In genomic region chr21:42475526-42476492, GRCh38 we compare ENCODE assay signal across 19 cellular contexts. TPM values are rescaled to one million over a fixed set of nuclear protein-coding genes. Genes with fewer than 3 reads are reported as not detected.
"Had no signal": no experiment of that assay in that cellular context is flagged by ENCODE, and none has a peak within 500 bp of the region (broad histone marks: within the 10 kb centered on the region; RNA-seq: fewer than 3 reads in every experiment).

No MANE protein-coding gene starts in this region.

- H3K9me3 ChIP-seq: esophagus squamous epithelium, heart right ventricle, lower lobe of right lung had no signal

- H3K27me3 Mint-ChIP-seq: activated naive CD8-positive, alpha-beta T cell; stimulated activated naive CD8-positive, alpha-beta T cell treated with anti-CD3 and anti-CD28 coated beads, Interleukin-15, amount 100 ng/mL, for 72 hours had no signal

- ATAC-seq: activated CD4-positive, alpha-beta T cell treated with anti-CD3 and anti-CD28 coated beads for 36 hours; lower lobe of right lung; WTC11 had no signal

- H3K27me3 ChIP-seq: esophagus squamous epithelium had no signal

- DNase-seq: activated CD4-positive, alpha-beta memory T cell treated with anti-CD3 and anti-CD28 coated beads for 36 hours; activated CD4-positive, alpha-beta T cell treated with anti-CD3 and anti-CD28 coated beads for 36 hours; cerebellar nuclear complex; effector CD4-positive, alpha-beta T cell; esophagus squamous epithelium; heart right ventricle; lower lobe of right lung; nucleus accumbens; posterior cingulate gyrus; stimulated activated CD4-positive, alpha-beta T cell treated with anti-CD3 and anti-CD28 coated beads, Interleukin-12 subunit alpha, Interleukin-12 subunit beta, amount 100 ng/mL, for 4 hours; stimulated activated CD4-positive, alpha-beta T cell treated with anti-CD3 and anti-CD28 coated beads, Interleukin-1b, Interleukin-23, amount 100 ng/mL, for 48 hours; trophoblast cell had no signal

- H3K4me3 Mint-ChIP-seq: activated CD4-positive, alpha-beta memory T cell treated with anti-CD3 and anti-CD28 coated beads for 36 hours; activated CD4-positive, alpha-beta T cell treated with anti-CD3 and anti-CD28 coated beads for 36 hours; activated naive CD8-positive, alpha-beta T cell; activated T-helper 1 cell treated with anti-CD3 and anti-CD28 coated beads, Interleukin-12 subunit alpha, Interleukin-12 subunit beta, Interleukin-2, Interleukin-4 antibody, amounts not matched to agents 30 ng/mL and 10 ng/mL and 1 ng/mL, durations not matched to agents 14 hours and 24 hours and 36 hours; mesothelial cell of epicardium; nephron; stimulated activated naive CD8-positive, alpha-beta T cell treated with anti-CD3 and anti-CD28 coated beads, Interleukin-15, amount 100 ng/mL, for 72 hours; WTC11 had no signal

- H3K36me3 Mint-ChIP-seq: activated CD4-positive, alpha-beta memory T cell treated with anti-CD3 and anti-CD28 coated beads for 36 hours; activated naive CD8-positive, alpha-beta T cell; mesothelial cell of epicardium; WTC11 had no signal

- H3K36me3 ChIP-seq: esophagus squamous epithelium, heart right ventricle, lower lobe of right lung had no signal

- H3K9me3 Mint-ChIP-seq: activated CD4-positive, alpha-beta memory T cell treated with anti-CD3 and anti-CD28 coated beads for 36 hours; activated T-helper 1 cell treated with anti-CD3 and anti-CD28 coated beads, Interleukin-12 subunit alpha, Interleukin-12 subunit beta, Interleukin-2, Interleukin-4 antibody, amounts not matched to agents 30 ng/mL and 10 ng/mL and 1 ng/mL, durations not matched to agents 14 hours and 24 hours and 36 hours; mesothelial cell of epicardium; nephron; stimulated activated naive CD8-positive, alpha-beta T cell treated with anti-CD3 and anti-CD28 coated beads, Interleukin-15, amount 100 ng/mL, for 72 hours; WTC11 had no signal

- H3K27ac Mint-ChIP-seq: activated CD4-positive, alpha-beta memory T cell treated with anti-CD3 and anti-CD28 coated beads for 36 hours; activated CD4-positive, alpha-beta T cell treated with anti-CD3 and anti-CD28 coated beads for 36 hours; activated naive CD8-positive, alpha-beta T cell; activated T-helper 1 cell treated with anti-CD3 and anti-CD28 coated beads, Interleukin-12 subunit alpha, Interleukin-12 subunit beta, Interleukin-2, Interleukin-4 antibody, amounts not matched to agents 30 ng/mL and 10 ng/mL and 1 ng/mL, durations not matched to agents 14 hours and 24 hours and 36 hours; mesothelial cell of epicardium; stimulated activated naive CD8-positive, alpha-beta T cell treated with anti-CD3 and anti-CD28 coated beads, Interleukin-15, amount 100 ng/mL, for 72 hours; WTC11 had no signal

- H3K4me1 ChIP-seq: lower lobe of right lung had no signal

- H3K4me3 ChIP-seq: esophagus squamous epithelium, heart right ventricle, lower lobe of right lung had no signal

- H3K27ac ChIP-seq: esophagus squamous epithelium, heart right ventricle, lower lobe of right lung had no signal

RNA-seq across cellular contexts. Expression of gene RSPH1, which starts 20.2 kb away (rescaled TPM):
- total RNA-seq: activated T-helper 1 cell treated with anti-CD3 and anti-CD28 coated beads, Interleukin-12 subunit alpha, Interleukin-12 subunit beta, Interleukin-2, Interleukin-4 antibody, amounts not matched to agents 30 ng/mL and 10 ng/mL and 1 ng/mL, durations not matched to agents 14 hours and 24 hours and 36 hours; T-helper 2 cell treated with Interferon-gamma antibody and Interleukin-4, amounts not matched to agents 100 ng/mL and 5 ng/mL, for 36 hours had no signal
